ENCODE assay signal across 12 cellular contexts in genomic region chr6:159117031-159117430, GRCh38. TPM values are rescaled to one million over a fixed set of nuclear protein-coding genes. Genes with fewer than 3 reads are reported as not detected.
DNase-seq lines count a peak whose midpoint lies in the region; ATAC-seq and TF ChIP-seq lines count a peak whose summit lies in the region.
"Had no signal": no experiment of that assay in that cellular context is flagged by ENCODE, and none has a peak within 500 bp of the region (broad histone marks: within the 10 kb centered on the region; RNA-seq: fewer than 3 reads in every experiment).

No MANE protein-coding gene starts in this region.

- no peak for TF ChIP-seq CTCF in CD14-positive monocyte (IDR thresholded peaks at IDR 0.05)

- DNase-seq in CD14-positive monocyte (ENCODE audit: low spot score): no peak
- DNase-seq in MV-4-11 (lab: John Stamatoyannopoulos, UW): peak; percentile 63
- DNase-seq in memory B cell (ENCODE audit: low spot score in 2 of 2): no peak
- DNase-seq in NK-92 (lab: John Stamatoyannopoulos, UW; ENCODE audit: unreplicated experiment): no peak
- DNase-seq in activated gamma-delta T cell treated with Interleukin-2 at 50 U/mL for 16 hours: no peak
- DNase-seq in effector CD8-positive, alpha-beta T cell (lab: John Stamatoyannopoulos, UW): no peak
- DNase-seq: NCI-H510A treated with DMSO at 0.1 percent for 48 hours had no signal

- peak overlapping the region; percentile 45 to 67 for H3K4me3 Mint-ChIP-seq in CD14-positive monocyte
- H3K4me3 Mint-ChIP-seq in memory B cell: peak overlapping the region; percentile 51
- H3K4me3 Mint-ChIP-seq: activated T-helper 1 cell treated with anti-CD3 and anti-CD28 coated beads, Interleukin-12 subunit alpha, Interleukin-12 subunit beta, Interleukin-2, Interleukin-4 antibody, amounts not matched to agents 30 ng/mL and 10 ng/mL and 1 ng/mL, durations not matched to agents 14 hours and 24 hours and 36 hours had no signal

- peak overlapping the region; percentile 39 for H3K27ac ChIP-seq in cingulate gyrus (ENCODE audit: low read depth, low read length)
- H3K27ac ChIP-seq: C4-2B, ovary had no signal

- peaks cover 0 to 10% (median 6%) of the 10 kb centered on the region in 7 donors for H3K9me3 Mint-ChIP-seq in CD14-positive monocyte
- peaks cover 1% of the 10 kb centered on the region for H3K9me3 Mint-ChIP-seq in memory B cell
- H3K9me3 Mint-ChIP-seq: activated T-helper 1 cell treated with anti-CD3 and anti-CD28 coated beads, Interleukin-12 subunit alpha, Interleukin-12 subunit beta, Interleukin-2, Interleukin-4 antibody, amounts not matched to agents 30 ng/mL and 10 ng/mL and 1 ng/mL, durations not matched to agents 14 hours and 24 hours and 36 hours had no signal

- H3K27me3 Mint-ChIP-seq in CD14-positive monocyte (ENCODE audit: low read depth in 3 of 3) (peaks cover 0 to 4% (median 0%) of the 10 kb centered on the region in 3 donors), memory B cell (no peaks in the 10 kb centered on the region)

- H3K27ac Mint-ChIP-seq in CD14-positive monocyte (peak overlapping the region; percentile 99 to 100 (median 100)), memory B cell (peak overlapping the region; percentile 98)

- H3K36me3 Mint-ChIP-seq in CD14-positive monocyte (peaks cover 3 to 16% of the 10 kb centered on the region in 2 donors), memory B cell (peaks cover 4% of the 10 kb centered on the region)

- intact Hi-C loops in CD14-positive monocyte (cut with micrococcal nuclease): loop anchor here (5.0 kb wide), 2 partner anchors 75 to 110 kb away; partner anchors contain the start of gene TAGAP (in 1 of the 2)

- ATAC-seq in memory B cell (ENCODE audit: low read depth) (no peak), GM21381 (IDR thresholded peaks at IDR 0.05; ENCODE audit: unreplicated experiment) (no peak)

- peaks cover 90% of the 10 kb centered on the region for H3K4me1 Mint-ChIP-seq in CD14-positive monocyte
- peaks cover 66% of the 10 kb centered on the region for H3K4me1 Mint-ChIP-seq in memory B cell

RNA-seq across cellular contexts. Expression of gene FNDC1, which starts 52.2 kb away (rescaled TPM):
- not detected for polyA plus RNA-seq in CD14-positive monocyte
